In the genomic region with DNA sequence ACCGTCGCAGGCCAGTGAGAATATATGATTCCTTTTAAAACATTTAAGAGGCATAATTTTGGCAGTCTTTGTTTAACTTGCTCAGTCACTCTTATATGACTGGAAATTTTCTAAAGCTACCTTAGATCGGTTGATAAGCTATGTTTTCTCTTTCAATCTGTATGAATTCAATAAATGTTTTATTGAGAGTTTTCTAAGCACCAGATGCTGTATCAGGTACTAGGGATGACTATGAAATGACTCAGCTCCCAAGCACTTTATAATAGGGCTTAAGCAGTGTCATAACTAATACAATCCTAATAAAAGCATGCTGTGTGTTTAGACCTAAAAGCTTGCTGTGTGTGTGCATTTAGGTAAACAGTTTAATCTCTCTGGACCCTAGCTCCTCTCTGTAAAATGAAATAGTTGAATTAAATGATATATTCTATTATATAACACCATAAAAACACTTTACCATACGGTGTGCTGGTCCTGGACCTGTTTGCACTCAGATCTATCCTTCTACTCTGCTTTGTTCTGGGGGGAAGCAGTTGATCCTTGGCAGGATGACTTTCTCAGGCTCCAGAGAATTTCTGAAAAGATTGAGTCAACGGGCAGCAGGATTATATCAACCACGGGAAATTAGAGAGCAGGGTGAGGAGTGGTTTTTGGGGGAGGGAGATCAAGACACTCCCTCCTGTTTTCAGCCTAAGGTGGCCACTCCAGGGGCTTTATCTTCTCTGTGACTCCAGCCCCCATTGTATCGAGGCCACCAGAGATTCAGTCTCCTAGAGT, we compare ENCODE assay signal across 15 cellular contexts. TPM values are rescaled to one million over a fixed set of nuclear protein-coding genes. Genes with fewer than 3 reads are reported as not detected.
DNase-seq lines count a peak whose midpoint lies in the region; ATAC-seq and TF ChIP-seq lines count a peak whose summit lies in the region.
"Had no signal": no experiment of that assay in that cellular context is flagged by ENCODE, and none has a peak within 500 bp of the region (broad histone marks: within the 10 kb centered on the region; RNA-seq: fewer than 3 reads in every experiment).

No MANE protein-coding gene starts in this region.

- H3K14ac ChIP-seq in mesenchymal stem cell (ENCODE audit: low read length in 2 of 2), result no peak overlapping the region

- H3K27me3 ChIP-seq in BLaER1 (no peaks in the 10 kb centered on the region), mammary epithelial cell (ENCODE audit: insufficient read depth, low read length) (no peaks in the 10 kb centered on the region), mesenchymal stem cell (ENCODE audit: control insufficient read depth in 1 of 2, insufficient read depth in 1 of 2, low read length in 2 of 2) (no peaks in the 10 kb centered on the region), ascending aorta (no peaks in the 10 kb centered on the region)
- H3K27me3 ChIP-seq: adrenal gland, pancreas had no signal

- H3K36me3 ChIP-seq in BLaER1, result no peaks in the 10 kb centered on the region
- H3K36me3 ChIP-seq in mammary epithelial cell (ENCODE audit: insufficient read depth, low read length), result no peaks in the 10 kb centered on the region
- no peaks in the 10 kb centered on the region for H3K36me3 ChIP-seq in mesenchymal stem cell (ENCODE audit: control insufficient read depth in 1 of 2, insufficient read depth in 2 of 2, low read depth in 1 of 2, low read length in 2 of 2)
- H3K36me3 ChIP-seq in ascending aorta, result no peaks in the 10 kb centered on the region
- H3K36me3 ChIP-seq: adrenal gland, pancreas had no signal

- H2BK12ac ChIP-seq in mesenchymal stem cell (ENCODE audit: low read length in 2 of 2), result peak overlapping the region in 1 of 2 experiments; percentile 54

- dilution Hi-C loops in mammary epithelial cell (cut with HindIII; ENCODE audit: low sequenced_read_pairs), result loop anchor here (25.0 kb wide), 1 partner anchor 144 kb away; a partner anchor contains a TSS

- H4K20me1 ChIP-seq in BLaER1 (no peaks in the 10 kb centered on the region), mammary epithelial cell (ENCODE audit: insufficient read depth, low read length) (no peaks in the 10 kb centered on the region)

- no peak overlapping the region for H4K91ac ChIP-seq in mesenchymal stem cell (ENCODE audit: low read length)

- H3K4ac ChIP-seq in mesenchymal stem cell (ENCODE audit: low read depth in 1 of 2, low read length in 2 of 2), result peak overlapping the region in 1 of 2 experiments; percentile 30

- H4K8ac ChIP-seq in mesenchymal stem cell (ENCODE audit: low read length), result no peak overlapping the region

- CTCF ChIA-PET in mammary epithelial cell (lab: Charles Lee; ENCODE audit: low non-redundant PET), result interaction anchor here (0.7 kb wide), 1 partner anchor 61 kb away, joined by 5 read pairs; no protein-coding TSS in a partner anchor

- H3K9ac ChIP-seq in BLaER1 (no peak overlapping the region), mammary epithelial cell (ENCODE audit: insufficient read depth, low read length) (peak overlapping the region; percentile 3), mesenchymal stem cell (ENCODE audit: low read length) (peak overlapping the region; percentile 28)

- H3K79me1 ChIP-seq in mesenchymal stem cell (replicated peaks; ENCODE audit: low read length, poor library complexity, severe bottlenecking), result no peaks in the 10 kb centered on the region

- H2AFZ ChIP-seq in mammary epithelial cell (ENCODE audit: low read depth, low read length), result peak overlapping the region; percentile 14
- no peak overlapping the region for H2AFZ ChIP-seq in mesenchymal stem cell (ENCODE audit: low read depth, low read length)

- ATAC-seq in GM21447 (IDR thresholded peaks at IDR 0.05; ENCODE audit: unreplicated experiment), result no peak
- ATAC-seq: activated T-cell treated with anti-CD3 and anti-CD28 coated beads, Interleukin-2, amount 50 U/mL, for 4 hours had no signal

- H2BK15ac ChIP-seq in mesenchymal stem cell (ENCODE audit: low read depth, poor library complexity, severe bottlenecking), result no peak overlapping the region

- H3K4me3 ChIP-seq in BLaER1 (no peak overlapping the region), mammary epithelial cell (replicated peaks in 1 of 3; ENCODE audit: insufficient read depth in 1 of 3, low read depth in 2 of 3, low read length in 3 of 3) (peak overlapping the region in 1 of 3 experiments; percentile 28), mesenchymal stem cell (ENCODE audit: insufficient read depth in 1 of 2, low read depth in 1 of 2, low read length in 2 of 2) (no peak overlapping the region), ascending aorta (no peak overlapping the region)
- H3K4me3 ChIP-seq: adrenal gland, pancreas had no signal

- peak overlapping the region; percentile 56 to 62 for H3K18ac ChIP-seq in mesenchymal stem cell (ENCODE audit: low read depth in 1 of 2, low read length in 2 of 2)

- H2AK5ac ChIP-seq in mesenchymal stem cell (ENCODE audit: low read length, severe bottlenecking), result peak overlapping the region; percentile 20

- H3K23ac ChIP-seq in mesenchymal stem cell (ENCODE audit: low read length in 2 of 2), result no peak overlapping the region

- H3K4me2 ChIP-seq in BLaER1 (peak overlapping the region; percentile 55), mammary epithelial cell (ENCODE audit: insufficient read depth, low read depth, low read length) (peak overlapping the region; percentile 73), mesenchymal stem cell (ENCODE audit: low read length, poor library complexity, severe bottlenecking) (no peak overlapping the region)

- no TSS peak for BruUV-seq in mammary epithelial cell (replicated peaks; lab: Mats Ljungman, UMichigan)

- H2BK120ac ChIP-seq in mesenchymal stem cell (ENCODE audit: low read depth, low read length), result peak overlapping the region; percentile 49

- no peaks in the 10 kb centered on the region for H3K79me2 ChIP-seq in mammary epithelial cell (ENCODE audit: insufficient read depth, low read length)

- 51% methylated on average over 7 of the region's 7 CpGs for WGBS in mammary epithelial cell (ENCODE audit: low coverage, missing lambda C conversion rate)
- 45% methylated on average over 6 of the region's 7 CpGs for WGBS in mesenchymal stem cell

- peak overlapping the region; percentile 3 for H2BK5ac ChIP-seq in mesenchymal stem cell (ENCODE audit: low read depth, low read length, poor library complexity, severe bottlenecking)

- TF ChIP-seq CTCF in mammary epithelial cell (conservative IDR thresholded peaks at IDR 0.05 in 1 of 2, IDR thresholded peaks at IDR 0.05 in 1 of 2; ENCODE audit: extremely low read depth in 1 of 2, insufficient read depth in 1 of 2, low read depth in 1 of 2, low read length in 2 of 2), result no peak
- no peak for TF ChIP-seq CTCF in ascending aorta (IDR thresholded peaks at IDR 0.05)

- H3K9me3 ChIP-seq in BLaER1 (no peaks in the 10 kb centered on the region), mammary epithelial cell (replicated peaks; ENCODE audit: insufficient read depth, low read length) (no peaks in the 10 kb centered on the region), mesenchymal stem cell (ENCODE audit: control insufficient read depth, low read length) (no peaks in the 10 kb centered on the region), ascending aorta (no peaks in the 10 kb centered on the region)
- H3K9me3 ChIP-seq: adrenal gland, pancreas had no signal

- peaks cover 27% of the 10 kb centered on the region for H3K4me1 ChIP-seq in BLaER1
- H3K4me1 ChIP-seq in mammary epithelial cell (ENCODE audit: insufficient read depth, low read length), result peaks cover 21% of the 10 kb centered on the region
- peaks cover 3% of the 10 kb centered on the region for H3K4me1 ChIP-seq in mesenchymal stem cell (ENCODE audit: control insufficient read depth, insufficient read depth, low read depth, low read length)
- H3K4me1 ChIP-seq in ascending aorta, result peaks cover 2 to 9% of the 10 kb centered on the region in 2 donors
- H3K4me1 ChIP-seq: adrenal gland, pancreas had no signal

- intact Hi-C loops in mammary epithelial cell (cut with micrococcal nuclease), result no loop called here
- intact Hi-C loops in ascending aorta (cut with DNase I), result no loop called here

- H3K27ac ChIP-seq in BLaER1 (peak overlapping the region; percentile 35; the same call in 1 of the 2 replicates), mammary epithelial cell (ENCODE audit: insufficient read depth, low read depth, low read length) (peak overlapping the region; percentile 53), mesenchymal stem cell (ENCODE audit: low read length, poor library complexity, severe bottlenecking) (peak overlapping the region; percentile 79), ascending aorta (peak overlapping the region in 1 of 2 donors; percentile 8)
- H3K27ac ChIP-seq: adrenal gland, pancreas had no signal

- DNase-seq in LoVo (ENCODE audit: low spot score) (peak; percentile 37), mammary epithelial cell (peak; percentile 57), mesenchymal stem cell (peak; percentile 38), DMS114 treated with DMSO at 0.1 percent for 48 hours (lab: John Stamatoyannopoulos, UW; ENCODE audit: unreplicated experiment) (no peak), ascending aorta (ENCODE audit: low spot score in 2 of 2) (no peak), NCI-H128 (lab: John Stamatoyannopoulos, UW; ENCODE audit: unreplicated experiment) (no peak)
- DNase-seq: activated T-cell treated with anti-CD3 and anti-CD28 coated beads, Interleukin-2, amount 50 U/mL, for 4 hours; adrenal gland; effector CD4-positive, alpha-beta T cell; hippocampal formation; NCI-H1092; NCI-H526; pancreas had no signal

- in situ Hi-C loops in mammary epithelial cell (cut with MboI; ENCODE audit: low sequenced_read_pairs in 2 of 2), result no loop called here

RNA-seq across cellular contexts. Expression of a gene that starts 26.1 kb away (rescaled TPM):
- total RNA-seq in mammary epithelial cell, result not detected
- 0.08 TPM for polyA plus RNA-seq in mammary epithelial cell
- not detected for polyA minus RNA-seq in mammary epithelial cell
- not detected for polyA plus RNA-seq in mesenchymal stem cell (2013, experiment 1 of 2)
- polyA plus RNA-seq in mesenchymal stem cell (2013, experiment 2 of 2), result not detected
- total RNA-seq in ascending aorta, result not detected
- total RNA-seq: activated T-cell treated with anti-CD3 and anti-CD28 coated beads, Interleukin-2, amount 50 U/mL, for 4 hours had no signal

Comparison
In these comparisons a context has a peak if more than half of its experiments do, and no peak if none do; other contexts are left out.
1. DNase-seq: peak in LoVo (single experiment), mammary epithelial cell (single experiment) and mesenchymal stem cell (single experiment); none in DMS114 treated with DMSO at 0.1 percent for 48 hours (single experiment), ascending aorta (0 of 2) and NCI-H128 (single experiment).